Comparison of ENCODE assay signal across 9 cellular contexts in genomic region chr10:5563991-5564536, GRCh38.
DNase-seq lines count a peak whose midpoint lies in the region; TF ChIP-seq lines count a peak whose summit lies in the region.
"Had no signal": no experiment of that assay in that cellular context is flagged by ENCODE, and none has a peak within 500 bp of the region (broad histone marks: within the 10 kb centered on the region; RNA-seq: fewer than 3 reads in every experiment).

No MANE protein-coding gene starts in this region.

- no peaks in the 10 kb centered on the region for H3K79me2 ChIP-seq in KMS-11 (ENCODE audit: insufficient read depth, low read depth)

- H3K4me3 ChIP-seq in KMS-11 (IDR thresholded peaks at IDR 0.05; ENCODE audit: insufficient read depth, low read depth, low read length), result no peak overlapping the region
- H3K4me3 ChIP-seq: uterus had no signal

- no peaks in the 10 kb centered on the region for H4K20me1 ChIP-seq in KMS-11 (ENCODE audit: insufficient read depth)

- no peaks in the 10 kb centered on the region for H3K36me3 ChIP-seq in KMS-11 (ENCODE audit: insufficient read depth)
- H3K36me3 ChIP-seq: uterus had no signal

- in situ Hi-C loops in GM13977 (cut with MboI; ENCODE audit: low pct_unique_long_range_greater_than_20kb, low sequenced_read_pairs, unreplicated experiment), result no loop called here

- DNase-seq in activated T-cell treated with anti-CD3 and anti-CD28 coated beads for 24 hours (ENCODE audit: low read depth) (peak; percentile 23), hepatic stellate cell (ENCODE audit: low spot score) (peak; percentile 81), cerebellar nuclear complex (lab: John Stamatoyannopoulos, UW) (no peak), NCI-H2029 treated with DMSO at 0.1 percent for 48 hours (lab: John Stamatoyannopoulos, UW) (no peak), NCI-H82 (lab: John Stamatoyannopoulos, UW) (no peak), GM13977 (ENCODE audit: low spot score) (no peak)
- peak; percentile 31 to 41 (median 36) for DNase-seq in stimulated activated CD4-positive, alpha-beta T cell treated with anti-CD3 and anti-CD28 coated beads, TNF-alpha, amount 100 ng/mL, for 1 hour (ENCODE audit: low read depth in 3 of 3, low spot score in 1 of 3)

- H3K9ac ChIP-seq in KMS-11, result no peak overlapping the region

- peak overlapping the region; percentile 16; the same call in 1 of the 2 replicates for H2AFZ ChIP-seq in KMS-11 (ENCODE audit: low read depth)

- TF ChIP-seq CTCF in KMS-11 (conservative IDR thresholded peaks at IDR 0.05; ENCODE audit: low read depth, low read length) (no peak), GM13977 (IDR thresholded peaks at IDR 0.05; ENCODE audit: extremely low read depth, insufficient read depth, missing control alignments) (no peak)

- H3K27me3 ChIP-seq in KMS-11 (ENCODE audit: insufficient read depth, low read depth), result no peaks in the 10 kb centered on the region; the same call in 1 of the 2 replicates
- H3K27me3 ChIP-seq: uterus had no signal

- no peak overlapping the region for H3K4me2 ChIP-seq in KMS-11

- no peak overlapping the region for H3K27ac ChIP-seq in KMS-11

- H3K4me1 ChIP-seq in KMS-11 (ENCODE audit: low read depth, poor library complexity, severe bottlenecking), result no peaks in the 10 kb centered on the region
- H3K4me1 ChIP-seq: uterus had no signal

Comparison
In these comparisons a context has a peak if more than half of its experiments do, and no peak if none do; other contexts are left out.
1. DNase-seq: peak in activated T-cell treated with anti-CD3 and anti-CD28 coated beads for 24 hours (single experiment), hepatic stellate cell (single experiment) and stimulated activated CD4-positive, alpha-beta T cell treated with anti-CD3 and anti-CD28 coated beads, TNF-alpha, amount 100 ng/mL, for 1 hour (3 of 3); none in cerebellar nuclear complex (0 of 2), NCI-H2029 treated with DMSO at 0.1 percent for 48 hours (single experiment), NCI-H82 (single experiment) and GM13977 (single experiment).